Comparison of ENCODE assay signal across 26 cellular contexts in the genomic region with DNA sequence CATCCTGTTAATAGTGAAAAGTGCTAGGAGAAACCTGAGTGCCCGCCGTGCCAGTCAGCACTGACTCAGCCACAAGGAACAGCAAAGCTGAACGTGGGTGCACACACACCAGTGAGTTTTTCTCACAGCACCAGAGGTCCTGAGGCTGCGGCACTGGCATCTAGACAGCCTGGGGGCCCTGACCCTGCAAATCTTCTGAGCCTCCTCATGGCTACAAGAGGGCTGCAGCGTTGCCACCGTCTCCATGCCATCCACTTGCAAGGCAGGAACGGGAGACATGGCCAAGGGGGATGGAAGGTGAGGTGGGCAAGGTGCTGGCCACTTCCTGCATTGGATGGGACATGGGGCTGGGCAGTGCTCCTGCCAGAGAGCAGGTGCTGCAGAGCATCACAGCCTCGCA.
"Had no signal": no experiment of that assay in that cellular context is flagged by ENCODE, and none has a peak within 500 bp of the region (broad histone marks: within the 10 kb centered on the region; RNA-seq: fewer than 3 reads in every experiment).

No MANE protein-coding gene starts in this region.

- H3K9me3 ChIP-seq: lower lobe of right lung, ovary, right atrium auricular region, right lobe of liver, testis, thyroid gland, transverse colon, upper lobe of right lung had no signal

- H3K27me3 ChIP-seq: hepatocyte, ovary, right atrium auricular region, right lobe of liver, testis, thyroid gland had no signal

- H3K79me2 ChIP-seq: hepatocyte had no signal

- H3K4me1 ChIP-seq: heart right ventricle, lower lobe of right lung, right atrium auricular region, right lobe of liver, stomach, testis, transverse colon, upper lobe of right lung had no signal

- H3K36me3 Mint-ChIP-seq: naive thymus-derived CD8-positive, alpha-beta T cell; stimulated activated naive B cell treated with anti-CD40 and anti-IgM and Interleukin-4, amounts not matched to agents 10 μg/mL and 1 μg/mL and 100 μg/mL, for 72 hours had no signal

- H3K4me1 Mint-ChIP-seq: naive thymus-derived CD8-positive, alpha-beta T cell; stimulated activated naive B cell treated with anti-CD40 and anti-IgM and Interleukin-4, amounts not matched to agents 10 μg/mL and 1 μg/mL and 100 μg/mL, for 72 hours had no signal

- DNase-seq: heart right ventricle; kidney glomerular epithelial cell; left cardiac atrium; lower lobe of right lung; mammary epithelial cell; mesenchymal stem cell; naive thymus-derived CD8-positive, alpha-beta T cell; ovary; stimulated activated CD4-positive, alpha-beta T cell treated with anti-CD3 and anti-CD28 coated beads, Interleukin-2, amount 100 ng/mL, for 24 hours; stimulated activated CD4-positive, alpha-beta T cell treated with anti-CD3 and anti-CD28 coated beads, Interleukin-4, amount 100 ng/mL, for 1 hour; stimulated activated naive B cell treated with anti-CD40 and anti-IgM and Interleukin-4, amounts not matched to agents 10 μg/mL and 1 μg/mL and 100 μg/mL, for 72 hours; stimulated activated naive CD8-positive, alpha-beta T cell treated with anti-CD3 and anti-CD28 coated beads, Interleukin-15, Interleukin-2, amounts not matched to agents 100 U/mL and 50 U/mL, for 24 hours; stomach; testis; thyroid gland; transverse colon; upper lobe of right lung had no signal

- H2AFZ ChIP-seq: hepatocyte had no signal

- H3K36me3 ChIP-seq: heart right ventricle, lower lobe of right lung, ovary, right atrium auricular region, right lobe of liver, stomach, thyroid gland, transverse colon, upper lobe of right lung had no signal

- H3K9me3 Mint-ChIP-seq: neural crest cell had no signal

- H3K27ac Mint-ChIP-seq: naive thymus-derived CD8-positive, alpha-beta T cell; nephron; progenitor cell of endocrine pancreas; stimulated activated naive B cell treated with anti-CD40 and anti-IgM and Interleukin-4, amounts not matched to agents 10 μg/mL and 1 μg/mL and 100 μg/mL, for 72 hours had no signal

- H3K4me2 ChIP-seq: hepatocyte, smooth muscle cell had no signal

- FAIRE-seq: keratinocyte, urothelium cell line had no signal

- H3K4me3 ChIP-seq: heart right ventricle, hepatocyte, lower lobe of right lung, ovary, right atrium auricular region, right lobe of liver, smooth muscle cell, stomach, testis, thyroid gland, transverse colon, upper lobe of right lung had no signal

- H3K27ac ChIP-seq: heart right ventricle, hepatocyte, lower lobe of right lung, ovary, right atrium auricular region, right lobe of liver, stomach, testis, thyroid gland, transverse colon, upper lobe of right lung had no signal

- H3K4me3 Mint-ChIP-seq: naive thymus-derived CD8-positive, alpha-beta T cell; nephron; neural crest cell; stimulated activated naive B cell treated with anti-CD40 and anti-IgM and Interleukin-4, amounts not matched to agents 10 μg/mL and 1 μg/mL and 100 μg/mL, for 72 hours had no signal
